1 cellular context compared by ENCODE assay signal in genomic region chr6:28269492-28269891, GRCh38.
TF ChIP-seq lines count a peak whose summit lies in the region.

No MANE protein-coding gene starts in this region.

TF ChIP-seq in HepG2, 621 proteins besides CTCF, POLR2A, EP300 and RAD21:
- TF ChIP-seq MLXIP (CRISPR knock-in tag; IDR thresholded peaks at IDR 0.05; ENCODE audit: borderline replicate concordance) (no peak), KAT8 (CRISPR knock-in tag; IDR thresholded peaks at IDR 0.05) (no peak), MAFG (CRISPR knock-in tag; IDR thresholded peaks at IDR 0.05) (peak; percentile 77), NFE2 (CRISPR knock-in tag; IDR thresholded peaks at IDR 0.05) (peak; percentile 37; the same call in 1 of the 2 replicates), FOSL2 (CRISPR knock-in tag; IDR thresholded peaks at IDR 0.05) (peak; percentile 39; the same call in 1 of the 2 replicates), MAFK (conservative IDR thresholded peaks at IDR 0.05 in 1 of 2, IDR thresholded peaks at IDR 0.05 in 1 of 2; ENCODE audit: low read length in 2 of 2) (peak; percentile 82 to 87), SAP130 (CRISPR knock-in tag; IDR thresholded peaks at IDR 0.05; ENCODE audit: low read depth) (peak; percentile 48; the same call in 1 of the 2 replicates), MAFF (IDR thresholded peaks at IDR 0.05; ENCODE audit: low read depth, low read length) (peak; percentile 92), NAIF1 (CRISPR knock-in tag; IDR thresholded peaks at IDR 0.05; ENCODE audit: borderline replicate concordance) (no peak), NFE2L2 (IDR thresholded peaks at IDR 0.05; ENCODE audit: low read length) (peak; percentile 83)
- TF ChIP-seq, protein P1, sequence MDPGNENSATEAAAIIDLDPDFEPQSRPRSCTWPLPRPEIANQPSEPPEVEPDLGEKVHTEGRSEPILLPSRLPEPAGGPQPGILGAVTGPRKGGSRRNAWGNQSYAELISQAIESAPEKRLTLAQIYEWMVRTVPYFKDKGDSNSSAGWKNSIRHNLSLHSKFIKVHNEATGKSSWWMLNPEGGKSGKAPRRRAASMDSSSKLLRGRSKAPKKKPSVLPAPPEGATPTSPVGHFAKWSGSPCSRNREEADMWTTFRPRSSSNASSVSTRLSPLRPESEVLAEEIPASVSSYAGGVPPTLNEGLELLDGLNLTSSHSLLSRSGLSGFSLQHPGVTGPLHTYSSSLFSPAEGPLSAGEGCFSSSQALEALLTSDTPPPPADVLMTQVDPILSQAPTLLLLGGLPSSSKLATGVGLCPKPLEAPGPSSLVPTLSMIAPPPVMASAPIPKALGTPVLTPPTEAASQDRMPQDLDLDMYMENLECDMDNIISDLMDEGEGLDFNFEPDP (CRISPR knock-in tag; conservative IDR thresholded peaks at IDR 0.05): no peak
